Comparison of ENCODE assay signal across 1 cellular context in the genomic region with DNA sequence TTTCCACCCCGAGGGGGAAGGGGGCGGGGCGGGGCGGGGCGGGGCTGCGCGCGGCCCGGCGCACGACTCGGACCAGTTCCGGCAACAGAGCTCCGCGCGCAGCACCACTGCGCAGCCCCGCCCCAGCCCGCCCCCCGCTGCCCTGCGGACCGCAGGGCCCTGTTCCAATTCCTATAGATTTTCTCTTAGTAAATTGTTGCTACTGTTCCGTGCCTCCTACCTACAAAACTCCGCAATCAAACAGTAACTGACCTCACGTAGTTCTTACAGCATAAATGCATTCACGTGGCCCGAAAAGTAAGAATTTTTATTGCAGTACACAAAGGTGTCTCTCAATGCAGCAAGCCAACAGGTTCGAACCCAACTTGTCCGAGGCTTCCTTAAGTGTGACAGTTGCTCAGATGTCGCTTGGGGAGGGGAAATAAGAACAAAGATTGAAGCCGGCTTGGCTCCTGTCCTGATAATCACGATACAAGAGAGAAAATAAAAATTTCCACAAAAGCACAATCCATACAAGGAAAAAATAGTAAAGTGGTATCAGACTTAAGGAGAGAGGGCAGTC.
TF ChIP-seq lines count a peak whose summit lies in the region.

No MANE protein-coding gene starts in this region.

TF ChIP-seq in GM12878, 131 proteins besides CTCF, POLR2A, EP300 and RAD21 (continued from another document):
- TF ChIP-seq, protein P1, sequence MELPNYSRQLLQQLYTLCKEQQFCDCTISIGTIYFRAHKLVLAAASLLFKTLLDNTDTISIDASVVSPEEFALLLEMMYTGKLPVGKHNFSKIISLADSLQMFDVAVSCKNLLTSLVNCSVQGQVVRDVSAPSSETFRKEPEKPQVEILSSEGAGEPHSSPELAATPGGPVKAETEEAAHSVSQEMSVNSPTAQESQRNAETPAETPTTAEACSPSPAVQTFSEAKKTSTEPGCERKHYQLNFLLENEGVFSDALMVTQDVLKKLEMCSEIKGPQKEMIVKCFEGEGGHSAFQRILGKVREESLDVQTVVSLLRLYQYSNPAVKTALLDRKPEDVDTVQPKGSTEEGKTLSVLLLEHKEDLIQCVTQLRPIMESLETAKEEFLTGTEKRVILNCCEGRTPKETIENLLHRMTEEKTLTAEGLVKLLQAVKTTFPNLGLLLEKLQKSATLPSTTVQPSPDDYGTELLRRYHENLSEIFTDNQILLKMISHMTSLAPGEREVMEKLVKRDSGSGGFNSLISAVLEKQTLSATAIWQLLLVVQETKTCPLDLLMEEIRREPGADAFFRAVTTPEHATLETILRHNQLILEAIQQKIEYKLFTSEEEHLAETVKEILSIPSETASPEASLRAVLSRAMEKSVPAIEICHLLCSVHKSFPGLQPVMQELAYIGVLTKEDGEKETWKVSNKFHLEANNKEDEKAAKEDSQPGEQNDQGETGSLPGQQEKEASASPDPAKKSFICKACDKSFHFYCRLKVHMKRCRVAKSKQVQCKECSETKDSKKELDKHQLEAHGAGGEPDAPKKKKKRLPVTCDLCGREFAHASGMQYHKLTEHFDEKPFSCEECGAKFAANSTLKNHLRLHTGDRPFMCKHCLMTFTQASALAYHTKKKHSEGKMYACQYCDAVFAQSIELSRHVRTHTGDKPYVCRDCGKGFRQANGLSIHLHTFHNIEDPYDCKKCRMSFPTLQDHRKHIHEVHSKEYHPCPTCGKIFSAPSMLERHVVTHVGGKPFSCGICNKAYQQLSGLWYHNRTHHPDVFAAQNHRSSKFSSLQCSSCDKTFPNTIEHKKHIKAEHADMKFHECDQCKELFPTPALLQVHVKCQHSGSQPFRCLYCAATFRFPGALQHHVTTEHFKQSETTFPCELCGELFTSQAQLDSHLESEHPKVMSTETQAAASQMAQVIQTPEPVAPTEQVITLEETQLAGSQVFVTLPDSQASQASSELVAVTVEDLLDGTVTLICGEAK (IDR thresholded peaks at IDR 0.05; ENCODE audit: borderline replicate concordance), result 0 out of 2 replicates have a peak, but pooled peaks have one; percentile 19
- TF ChIP-seq NRF1 (conservative IDR thresholded peaks at IDR 0.05; ENCODE audit: low read depth, low read length), result peak; percentile 44
